18 cellular contexts compared by ENCODE assay signal in the genomic region with DNA sequence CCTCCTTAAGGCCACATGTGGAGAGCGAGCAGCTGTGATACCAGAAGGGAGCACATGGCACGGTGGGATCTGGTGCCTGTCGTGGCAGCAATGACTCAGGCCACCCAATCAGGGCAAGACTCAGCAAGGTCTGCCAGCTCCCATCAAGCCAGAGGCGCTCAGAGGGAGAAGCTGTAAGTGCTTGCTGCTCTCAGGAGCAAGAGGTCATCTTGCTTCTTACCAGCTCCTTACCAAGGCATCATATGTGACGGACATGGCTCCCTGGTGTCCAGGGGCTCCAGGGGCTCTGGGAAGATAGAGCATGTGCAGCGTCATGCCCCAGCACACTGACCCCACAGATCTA.
A peak's percentile ranks its signal among the peaks of the same experiment; 100 is the strongest.
DNase-seq lines count a peak whose midpoint lies in the region; ATAC-seq and TF ChIP-seq lines count a peak whose summit lies in the region.
"Had no signal": no experiment of that assay in that cellular context is flagged by ENCODE, and none has a peak within 500 bp of the region (broad histone marks: within the 10 kb centered on the region; RNA-seq: fewer than 3 reads in every experiment).

No MANE protein-coding gene starts in this region.

- H3K27ac Mint-ChIP-seq in activated naive CD4-positive, alpha-beta T cell treated with anti-CD3 and anti-CD28 coated beads for 36 hours, result peak overlapping the region; percentile 55
- peak overlapping the region; percentile 74 for H3K27ac Mint-ChIP-seq in activated T-helper 17 cell treated with anti-CD3 and anti-CD28 coated beads, Interleukin-2, amount 50 U/mL, for 72 hours
- H3K27ac Mint-ChIP-seq in MCF 10A (ENCODE audit: low read depth, unreplicated experiment), result no peak overlapping the region

- BruUV-seq in MCF 10A (replicated peaks; lab: Mats Ljungman, UMichigan), result no TSS peak

- H3K9ac ChIP-seq in muscle layer of colon (ENCODE audit: low read length), result no peak overlapping the region

- no peak overlapping the region for H3K4me3 ChIP-seq in muscle layer of colon (ENCODE audit: low read depth in 1 of 2, low read length in 2 of 2)
- H3K4me3 ChIP-seq: right lobe of liver had no signal

- no peaks in the 10 kb centered on the region for H3K27me3 ChIP-seq in muscle layer of colon (ENCODE audit: control insufficient read depth in 1 of 2, insufficient read depth in 2 of 2, low read length in 2 of 2)
- H3K27me3 ChIP-seq: right lobe of liver had no signal

- no peaks in the 10 kb centered on the region for H3K9me3 Mint-ChIP-seq in activated naive CD4-positive, alpha-beta T cell treated with anti-CD3 and anti-CD28 coated beads for 36 hours
- no peaks in the 10 kb centered on the region for H3K9me3 Mint-ChIP-seq in activated T-helper 17 cell treated with anti-CD3 and anti-CD28 coated beads, Interleukin-2, amount 50 U/mL, for 72 hours
- no peaks in the 10 kb centered on the region for H3K9me3 Mint-ChIP-seq in MCF 10A (ENCODE audit: unreplicated experiment)
- H3K9me3 Mint-ChIP-seq: activated T-cell treated with anti-CD3 and anti-CD28 coated beads, Interleukin-2, amount 50 U/mL, for 4 hours; type B pancreatic cell had no signal

- no peak for DNase-seq in activated naive CD4-positive, alpha-beta T cell treated with anti-CD3 and anti-CD28 coated beads for 36 hours
- DNase-seq in activated naive CD4-positive, alpha-beta T cell treated with Interleukin-2 at 50 U/mL for 16 hours, result no peak
- DNase-seq in NCI-H2029 treated with DMSO at 0.1 percent for 48 hours (lab: John Stamatoyannopoulos, UW), result no peak
- DNase-seq in MCF 10A (ENCODE audit: unreplicated experiment), result no peak
- DNase-seq: activated CD4-positive, alpha-beta T cell treated with anti-CD3 and anti-CD28 coated beads for 48 hours; activated T-cell treated with anti-CD3 and anti-CD28 coated beads, Interleukin-2, amount 50 U/mL, for 4 hours; anterior cingulate cortex; erythroblast; mammary epithelial cell; NCI-H1417; right lobe of liver; stimulated activated CD4-positive, alpha-beta T cell treated with anti-CD3 and anti-CD28 coated beads, Interleukin-2, amount 100 ng/mL, for 48 hours had no signal

- H3K4me1 ChIP-seq in muscle layer of colon (ENCODE audit: insufficient read depth, low read length), result peaks cover 57% of the 10 kb centered on the region

- CTCF ChIA-PET in activated naive CD4-positive, alpha-beta T cell treated with anti-CD3 and anti-CD28 coated beads for 36 hours (lab: Charles Lee), result interaction anchor here (0.5 to 1.8 kb wide), 4 partner anchors 9 to 63 kb away, joined by 3 to 5 read pairs (median 3); no protein-coding TSS in a partner anchor
- CTCF ChIA-PET in MCF 10A (lab: Yijun Ruan, JAX), result interaction anchor here (1.2 kb wide), 1 partner anchor 34 kb away, joined by 4 read pairs; no protein-coding TSS in a partner anchor

- H3K36me3 Mint-ChIP-seq in activated naive CD4-positive, alpha-beta T cell treated with anti-CD3 and anti-CD28 coated beads for 36 hours (ENCODE audit: low read depth), result peaks cover 7% of the 10 kb centered on the region
- H3K36me3 Mint-ChIP-seq in activated T-helper 17 cell treated with anti-CD3 and anti-CD28 coated beads, Interleukin-2, amount 50 U/mL, for 72 hours (ENCODE audit: low read depth), result peaks cover 14% of the 10 kb centered on the region
- H3K36me3 Mint-ChIP-seq in MCF 10A (ENCODE audit: insufficient read depth, unreplicated experiment), result no peaks in the 10 kb centered on the region
- H3K36me3 Mint-ChIP-seq: type B pancreatic cell had no signal

- no peak overlapping the region for H3K4me3 Mint-ChIP-seq in activated naive CD4-positive, alpha-beta T cell treated with anti-CD3 and anti-CD28 coated beads for 36 hours
- H3K4me3 Mint-ChIP-seq in activated T-helper 17 cell treated with anti-CD3 and anti-CD28 coated beads, Interleukin-2, amount 50 U/mL, for 72 hours, result peak overlapping the region; percentile 8
- H3K4me3 Mint-ChIP-seq in MCF 10A (ENCODE audit: unreplicated experiment), result no peak overlapping the region
- H3K4me3 Mint-ChIP-seq: activated T-cell treated with anti-CD3 and anti-CD28 coated beads, Interleukin-2, amount 50 U/mL, for 4 hours; type B pancreatic cell had no signal

- POLR2A ChIA-PET in MCF 10A (lab: Yijun Ruan, JAX), result interaction anchor here (1.3 kb wide), 1 partner anchor 11 kb away, joined by 5 read pairs; no protein-coding TSS in a partner anchor

- intact Hi-C loops in activated naive CD4-positive, alpha-beta T cell treated with anti-CD3 and anti-CD28 coated beads for 36 hours (cut with micrococcal nuclease), result no loop called here
- intact Hi-C loops in MCF 10A (cut with micrococcal nuclease), result no loop called here

- H3K9me3 ChIP-seq in muscle layer of colon (ENCODE audit: low read length), result no peaks in the 10 kb centered on the region
- H3K9me3 ChIP-seq: Caco-2, right lobe of liver had no signal

- no peak for ATAC-seq in activated T-helper 17 cell treated with anti-CD3 and anti-CD28 coated beads, Interleukin-2, amount 50 U/mL, for 72 hours (replicated peaks)
- ATAC-seq in HG03565 (IDR thresholded peaks at IDR 0.05; ENCODE audit: unreplicated experiment), result no peak
- ATAC-seq: activated T-cell treated with anti-CD3 and anti-CD28 coated beads, Interleukin-2, amount 50 U/mL, for 4 hours; right lobe of liver had no signal

- H3K27ac ChIP-seq in muscle layer of colon (ENCODE audit: low read depth, low read length) (peak overlapping the region; percentile 19), temporal lobe (ENCODE audit: low read depth, low read length) (peak overlapping the region; percentile 93)
- H3K27ac ChIP-seq: right lobe of liver had no signal

- H3K4me1 Mint-ChIP-seq in activated naive CD4-positive, alpha-beta T cell treated with anti-CD3 and anti-CD28 coated beads for 36 hours (ENCODE audit: low read depth), result peaks cover 89% of the 10 kb centered on the region
- peaks cover 59% of the 10 kb centered on the region for H3K4me1 Mint-ChIP-seq in activated T-helper 17 cell treated with anti-CD3 and anti-CD28 coated beads, Interleukin-2, amount 50 U/mL, for 72 hours
- peaks cover 25% of the 10 kb centered on the region for H3K4me1 Mint-ChIP-seq in MCF 10A (ENCODE audit: insufficient read depth, unreplicated experiment)

- H3K36me3 ChIP-seq in muscle layer of colon (ENCODE audit: insufficient read depth, low read length), result peaks cover 5% of the 10 kb centered on the region
- H3K36me3 ChIP-seq: right lobe of liver had no signal

- no peak for TF ChIP-seq CTCF in MCF 10A (IDR thresholded peaks at IDR 0.05; ENCODE audit: unreplicated experiment)

- no peaks in the 10 kb centered on the region for H3K27me3 Mint-ChIP-seq in activated naive CD4-positive, alpha-beta T cell treated with anti-CD3 and anti-CD28 coated beads for 36 hours (ENCODE audit: low read depth)
- no peaks in the 10 kb centered on the region for H3K27me3 Mint-ChIP-seq in activated T-helper 17 cell treated with anti-CD3 and anti-CD28 coated beads, Interleukin-2, amount 50 U/mL, for 72 hours
- H3K27me3 Mint-ChIP-seq in MCF 10A (ENCODE audit: insufficient read depth, unreplicated experiment), result no peaks in the 10 kb centered on the region
- H3K27me3 Mint-ChIP-seq: type B pancreatic cell had no signal
